2 cellular contexts compared by ENCODE assay signal in the genomic region with DNA sequence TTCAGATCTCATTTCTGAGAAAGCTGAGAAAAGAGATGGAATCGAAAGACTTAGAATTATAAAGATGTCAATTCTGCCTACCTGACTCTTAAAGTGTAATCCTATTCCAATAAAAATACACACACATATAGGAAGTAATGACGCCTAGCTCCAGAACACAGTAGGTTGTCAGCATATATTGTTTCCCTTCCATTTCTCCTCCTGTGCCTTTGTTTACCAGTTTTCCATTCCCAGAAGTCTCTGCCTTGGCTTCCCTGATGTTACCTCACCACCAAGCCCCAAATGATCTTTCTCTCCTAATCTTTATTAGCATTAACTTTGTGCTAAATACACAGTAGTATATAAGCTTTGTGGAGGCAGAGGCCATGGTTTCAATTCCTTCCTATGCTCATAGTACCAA.
TF ChIP-seq lines count a peak whose summit lies in the region.

No MANE protein-coding gene starts in this region.

TF ChIP-seq in A549, 52 proteins besides CTCF, POLR2A, EP300 and RAD21:
- peak; percentile 52; the same call in 1 of the 2 replicates for TF ChIP-seq HOXA7 (CRISPR knock-in tag; IDR thresholded peaks at IDR 0.05)
- TF ChIP-seq NR3C1 (IDR thresholded peaks at IDR 0.05): no peak
TF ChIP-seq in A549: peak in this region for 1.

TF ChIP-seq in endothelial cell of umbilical vein, 7 proteins besides CTCF, POLR2A, EP300 and RAD21:
- TF ChIP-seq, protein P1, sequence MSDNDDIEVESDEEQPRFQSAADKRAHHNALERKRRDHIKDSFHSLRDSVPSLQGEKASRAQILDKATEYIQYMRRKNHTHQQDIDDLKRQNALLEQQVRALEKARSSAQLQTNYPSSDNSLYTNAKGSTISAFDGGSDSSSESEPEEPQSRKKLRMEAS (IDR thresholded peaks at IDR 0.05; ENCODE audit: insufficient read depth, insufficient read length): no peak
- TF ChIP-seq GATA2 (IDR thresholded peaks at IDR 0.05; ENCODE audit: insufficient read depth, insufficient read length, low read depth, low read length) (no peak), MYC (IDR thresholded peaks at IDR 0.05; ENCODE audit: low read depth, low read length) (no peak), FOS (IDR thresholded peaks at IDR 0.05; ENCODE audit: borderline replicate concordance, insufficient read depth, low read length) (no peak), POLR2AphosphoS5 (IDR thresholded peaks at IDR 0.05; ENCODE audit: insufficient read depth, low read depth, low read length) (no peak), JUN (IDR thresholded peaks at IDR 0.05; ENCODE audit: borderline replicate concordance, insufficient read depth, insufficient read length, low read depth) (no peak), EZH2 (IDR thresholded peaks at IDR 0.05; ENCODE audit: borderline replicate concordance, low read depth, low read length, severe bottlenecking) (no peak)
